In the genomic region with DNA sequence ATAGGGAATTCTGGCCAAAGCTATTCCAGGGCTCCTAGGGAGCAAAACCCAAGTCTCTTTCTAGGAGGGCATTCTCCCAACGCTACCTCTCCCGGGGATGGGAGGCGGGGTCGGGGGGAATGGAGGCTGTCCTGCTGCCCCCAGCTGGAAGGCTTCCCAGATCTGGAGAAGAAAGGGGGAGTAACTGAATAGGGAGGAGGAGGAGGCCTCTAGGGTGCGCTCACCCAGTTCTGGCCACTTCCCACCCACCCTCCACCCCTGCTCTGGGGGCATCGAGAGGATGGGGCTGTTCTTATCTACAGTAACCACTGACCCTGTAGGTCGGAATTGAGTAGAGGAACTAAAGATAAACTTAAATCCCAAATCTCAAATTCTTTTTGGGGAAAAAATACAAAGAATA, we compare ENCODE assay signal across 19 cellular contexts. TPM values are rescaled to one million over a fixed set of nuclear protein-coding genes. Genes with fewer than 3 reads are reported as not detected.
DNase-seq lines count a peak whose midpoint lies in the region; ATAC-seq and TF ChIP-seq lines count a peak whose summit lies in the region.
"Had no signal": no experiment of that assay in that cellular context is flagged by ENCODE, and none has a peak within 500 bp of the region (broad histone marks: within the 10 kb centered on the region; RNA-seq: fewer than 3 reads in every experiment).

No MANE protein-coding gene starts in this region.

- TF ChIP-seq CTCF in hepatocyte (IDR thresholded peaks at IDR 0.05; ENCODE audit: poor library complexity): no peak

- DNase-seq in hepatocyte (ENCODE audit: low spot score) (no peak), posterior vena cava (ENCODE audit: low spot score) (no peak), NCI-H510A treated with DMSO at 0.1 percent for 48 hours (lab: John Stamatoyannopoulos, UW) (no peak)
- DNase-seq in central memory CD4-positive, alpha-beta T cell: no peak
- DNase-seq: cortex of kidney; naive B cell; NCI-H2081 treated with DMSO at 0.1 percent for 48 hours; NCI-H69; stimulated activated CD4-positive, alpha-beta T cell treated with anti-CD3 and anti-CD28 coated beads, Interleukin-2, amount 100 ng/mL, for 24 hours; SW 1271 had no signal

- no peak for ATAC-seq in HG02642 (IDR thresholded peaks at IDR 0.05; ENCODE audit: poor library complexity, unreplicated experiment)

- H3K27ac ChIP-seq in cingulate gyrus (ENCODE audit: low read depth, low read length) (peak overlapping the region; percentile 96), hepatocyte (peak overlapping the region; percentile 76), skeletal muscle tissue (ENCODE audit: low read depth, low read length) (peak overlapping the region; percentile 51)
- H3K27ac ChIP-seq: VCaP had no signal

- peak overlapping the region; percentile 58; the same call in 1 of the 2 replicates for H3K9ac ChIP-seq in ES-I3 (ENCODE audit: low read depth, low read length)
- peak overlapping the region in 1 of 3 donors; percentile 33 for H3K9ac ChIP-seq in skeletal muscle tissue (ENCODE audit: low read depth in 1 of 3, low read length in 3 of 3)

- no peak overlapping the region for H2AFZ ChIP-seq in hepatocyte

- intact Hi-C loops in posterior vena cava (cut with DNase I): no loop called here

- H4K20me1 ChIP-seq in hepatocyte (ENCODE audit: insufficient read depth, poor library complexity, severe bottlenecking): no peaks in the 10 kb centered on the region

- H3K4me1 ChIP-seq in ES-I3 (ENCODE audit: insufficient read depth, low read length) (peaks cover 24% of the 10 kb centered on the region), hepatocyte (ENCODE audit: insufficient read depth) (peaks cover 26% of the 10 kb centered on the region), skeletal muscle tissue (ENCODE audit: control insufficient read depth in 3 of 3, insufficient read depth in 3 of 3, low read length in 3 of 3) (peaks cover 0 to 3% (median 0%) of the 10 kb centered on the region in 3 donors)

- no peaks in the 10 kb centered on the region for H3K9me2 ChIP-seq in hepatocyte (replicated peaks; ENCODE audit: insufficient read depth)

- 76% methylated on average over 6 of the region's 7 CpGs for WGBS in hepatocyte (ENCODE audit: low lambda C conversion rate, missing lambda C conversion rate)

- H3K4me3 ChIP-seq in hepatocyte (no peak overlapping the region), skeletal muscle tissue (ENCODE audit: low read length in 3 of 3) (peak overlapping the region in 1 of 3 donors; percentile 67)

- H3K4me2 ChIP-seq in hepatocyte: peak overlapping the region; percentile 26

- no peaks in the 10 kb centered on the region for H3K27me3 ChIP-seq in hepatocyte
- H3K27me3 ChIP-seq in skeletal muscle tissue (ENCODE audit: control insufficient read depth in 3 of 3, insufficient read depth in 3 of 3, low read length in 3 of 3): peaks cover 3 to 20% (median 8%) of the 10 kb centered on the region in 3 donors
- H3K27me3 ChIP-seq: tibial nerve had no signal

- no peaks in the 10 kb centered on the region for H3K36me3 ChIP-seq in ES-I3 (ENCODE audit: insufficient read depth, low read length)
- no peaks in the 10 kb centered on the region for H3K36me3 ChIP-seq in hepatocyte (replicated peaks; ENCODE audit: insufficient read depth, low read depth)
- no peaks in the 10 kb centered on the region for H3K36me3 ChIP-seq in skeletal muscle tissue (ENCODE audit: control insufficient read depth in 3 of 3, insufficient read depth in 3 of 3, low read length in 3 of 3)
- H3K36me3 ChIP-seq: tibial nerve had no signal

- no peaks in the 10 kb centered on the region for H3K79me2 ChIP-seq in hepatocyte

- H3K9me3 ChIP-seq in ES-I3 (ENCODE audit: control insufficient read depth, insufficient read depth, low read length) (no peaks in the 10 kb centered on the region), hepatocyte (ENCODE audit: low read depth) (no peaks in the 10 kb centered on the region), skeletal muscle tissue (ENCODE audit: control insufficient read depth in 3 of 3, low read length in 3 of 3) (no peaks in the 10 kb centered on the region)
- H3K9me3 ChIP-seq: tibial nerve had no signal

RNA-seq across cellular contexts. Expression of gene RNASE1, which starts 0.6 kb away (rescaled TPM):
- total RNA-seq in hepatocyte (61.0 and 84.5 TPM in 2 replicates), skeletal muscle tissue (113 TPM), posterior vena cava (100 to 1,000 TPM; 222 to 363 TPM)
- polyA plus RNA-seq in hepatocyte: 108 and 135 TPM in 2 replicates
- total RNA-seq: activated T-helper 2 cell treated with anti-CD3 and anti-CD28 coated beads, Interferon-gamma antibody, Interleukin-2, Interleukin-4, amounts not matched to agents 10 μg/mL and 5 μg/mL and 100 μg/mL, durations not matched to agents 14 hours and 24 hours and 36 hours; renal cortical epithelial cell had no signal
- polyA plus RNA-seq: AG04450 had no signal

RNA-seq across cellular contexts. Expression of gene RNASE6, which starts 22.2 kb away (rescaled TPM):
- 1.0 and 1.3 TPM in 2 replicates for total RNA-seq in hepatocyte
- 0.78 and 1.8 TPM in 2 replicates for polyA plus RNA-seq in hepatocyte
- 5.2 TPM for total RNA-seq in skeletal muscle tissue
- total RNA-seq in posterior vena cava: 10 to 100 TPM in 1 of 2 donors, 1 to 10 TPM in 1; 7.0 to 16.3 TPM
- total RNA-seq: renal cortical epithelial cell had no signal
- polyA plus RNA-seq: AG04450 had no signal

RNA-seq across cellular contexts. Expression of gene EDDM3B, which starts 35.0 kb away (rescaled TPM):
- total RNA-seq in hepatocyte: not detected in 2 replicates
- 0.41 TPM in 1 of 2 replicates, not detected in the other for polyA plus RNA-seq in hepatocyte
- total RNA-seq in skeletal muscle tissue: not detected
- not detected for total RNA-seq in posterior vena cava
- total RNA-seq: activated T-helper 2 cell treated with anti-CD3 and anti-CD28 coated beads, Interferon-gamma antibody, Interleukin-2, Interleukin-4, amounts not matched to agents 10 μg/mL and 5 μg/mL and 100 μg/mL, durations not matched to agents 14 hours and 24 hours and 36 hours; renal cortical epithelial cell; tibial nerve had no signal
- polyA plus RNA-seq: AG04450 had no signal

RNA-seq across cellular contexts. Expression of gene EDDM3A, which starts 57.5 kb away (rescaled TPM):
- not detected in 2 replicates for total RNA-seq in hepatocyte
- not detected in 2 replicates for polyA plus RNA-seq in hepatocyte
- total RNA-seq in skeletal muscle tissue: not detected
- total RNA-seq in posterior vena cava: not detected
- total RNA-seq: activated T-helper 2 cell treated with anti-CD3 and anti-CD28 coated beads, Interferon-gamma antibody, Interleukin-2, Interleukin-4, amounts not matched to agents 10 μg/mL and 5 μg/mL and 100 μg/mL, durations not matched to agents 14 hours and 24 hours and 36 hours; renal cortical epithelial cell; tibial nerve had no signal
- polyA plus RNA-seq: AG04450 had no signal
